16 cellular contexts compared by ENCODE assay signal in the genomic region with DNA sequence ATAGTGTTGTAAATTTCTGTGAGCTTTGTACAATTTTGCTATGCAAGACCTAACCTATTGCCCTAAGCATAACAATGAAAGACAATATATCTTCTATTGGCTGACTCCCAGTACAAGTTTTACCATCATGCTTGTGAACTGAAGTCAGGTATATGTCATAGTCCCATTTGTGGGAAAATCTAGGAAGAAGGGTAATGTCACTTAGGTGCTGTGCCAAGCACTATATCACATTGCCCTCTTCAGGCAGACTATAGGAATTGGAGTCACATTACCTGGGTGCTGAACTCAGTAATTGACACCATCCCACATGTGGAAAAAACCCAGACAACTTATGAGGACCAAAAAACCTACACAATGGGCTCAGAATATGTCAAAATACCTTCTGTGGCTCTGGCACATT.
A peak's percentile ranks its signal among the peaks of the same experiment; 100 is the strongest.
DNase-seq lines count a peak whose midpoint lies in the region; ATAC-seq and TF ChIP-seq lines count a peak whose summit lies in the region.
"Had no signal": no experiment of that assay in that cellular context is flagged by ENCODE, and none has a peak within 500 bp of the region (broad histone marks: within the 10 kb centered on the region; RNA-seq: fewer than 3 reads in every experiment).

No MANE protein-coding gene starts in this region.

- H3K4me1 ChIP-seq in OCI-LY3 (ENCODE audit: low read length): peaks cover 45% of the 10 kb centered on the region
- H3K4me1 ChIP-seq in foreskin keratinocyte: peaks cover 7% of the 10 kb centered on the region
- H3K4me1 ChIP-seq: BLaER1 had no signal

- POLR2A ChIA-PET in AG04449 (lab: Yijun Ruan, JAX): no interaction called here

- peak overlapping the region; percentile 38 for H3K4me2 ChIP-seq in OCI-LY3 (ENCODE audit: low read length)
- H3K4me2 ChIP-seq: BLaER1 had no signal

- no peaks in the 10 kb centered on the region for H3K27me3 ChIP-seq in OCI-LY3 (ENCODE audit: low read depth, low read length)
- no peaks in the 10 kb centered on the region for H3K27me3 ChIP-seq in foreskin keratinocyte
- H3K27me3 ChIP-seq: BLaER1 had no signal

- H4K20me1 ChIP-seq in OCI-LY3 (ENCODE audit: insufficient read depth, low read length): no peaks in the 10 kb centered on the region
- H4K20me1 ChIP-seq: BLaER1 had no signal

- DNase-seq in AG04449 (ENCODE audit: low read depth, low spot score) (no peak), foreskin keratinocyte (peak in 1 of 2 donors; percentile 70), D341Med (ENCODE audit: low spot score) (no peak), T-helper 17 cell (no peak), ACHN (no peak), GM13977 (ENCODE audit: low spot score) (no peak)
- DNase-seq: activated CD4-positive, CD25-positive, alpha-beta regulatory T cell; activated T-cell treated with anti-CD3 and anti-CD28 coated beads, Interleukin-2, amount 50 U/mL, for 48 hours; NCI-H1105 treated with DMSO at 0.1 percent for 48 hours; stimulated activated CD4-positive, alpha-beta T cell treated with anti-CD3 and anti-CD28 coated beads, Interleukin-4, amount 100 ng/mL, for 1 hour; stimulated activated naive B cell treated with anti-CD40 and anti-IgM and Interleukin-4, amounts not matched to agents 10 μg/mL and 1 μg/mL and 100 μg/mL, for 72 hours had no signal

- no peak overlapping the region for H3K4me3 ChIP-seq in AG04449 (ENCODE audit: low read depth, low read length)
- H3K4me3 ChIP-seq in OCI-LY3 (ENCODE audit: low read length): no peak overlapping the region
- H3K4me3 ChIP-seq: BLaER1 had no signal

- in situ Hi-C loops in ACHN (cut with HindIII; ENCODE audit: low pct_ligation_motif_present, low pct_unique_long_range_greater_than_20kb, low sequenced_read_pairs): no loop called here
- in situ Hi-C loops in GM13977 (cut with MboI; ENCODE audit: low pct_unique_long_range_greater_than_20kb, low sequenced_read_pairs, unreplicated experiment): no loop called here

- peak overlapping the region; percentile 16; the same call in 1 of the 2 replicates for H3K9ac ChIP-seq in OCI-LY3 (ENCODE audit: low read length)
- H3K9ac ChIP-seq: BLaER1 had no signal

- no peaks in the 10 kb centered on the region for H3K36me3 ChIP-seq in OCI-LY3 (replicated peaks; ENCODE audit: low read depth, low read length)
- H3K36me3 ChIP-seq: BLaER1 had no signal

- H3K4me1 Mint-ChIP-seq in T-helper 17 cell: no peaks in the 10 kb centered on the region
- H3K4me1 Mint-ChIP-seq: memory B cell had no signal

- peak; percentile 67 for ATAC-seq in foreskin keratinocyte
- ATAC-seq in T-helper 17 cell: no peak
- ATAC-seq: SK-N-SH treated with all-trans-retinoic acid at 6 μM for 48 hours had no signal

- H3K36me3 Mint-ChIP-seq in T-helper 17 cell (ENCODE audit: low read depth): no peaks in the 10 kb centered on the region
- H3K36me3 Mint-ChIP-seq: memory B cell; stimulated activated naive B cell treated with anti-CD40 and anti-IgM and Interleukin-4, amounts not matched to agents 10 μg/mL and 1 μg/mL and 100 μg/mL, for 72 hours had no signal

- no peaks in the 10 kb centered on the region for H3K27me3 Mint-ChIP-seq in T-helper 17 cell
- H3K27me3 Mint-ChIP-seq: memory B cell; stimulated activated naive B cell treated with anti-CD40 and anti-IgM and Interleukin-4, amounts not matched to agents 10 μg/mL and 1 μg/mL and 100 μg/mL, for 72 hours had no signal

- H3K79me2 ChIP-seq in OCI-LY3 (ENCODE audit: low read length): no peaks in the 10 kb centered on the region

- no peak overlapping the region for H3K4me3 Mint-ChIP-seq in T-helper 17 cell
- H3K4me3 Mint-ChIP-seq: memory B cell; stimulated activated naive B cell treated with anti-CD40 and anti-IgM and Interleukin-4, amounts not matched to agents 10 μg/mL and 1 μg/mL and 100 μg/mL, for 72 hours had no signal

- H3K27ac Mint-ChIP-seq in T-helper 17 cell: no peak overlapping the region
- H3K27ac Mint-ChIP-seq: memory B cell; stimulated activated naive B cell treated with anti-CD40 and anti-IgM and Interleukin-4, amounts not matched to agents 10 μg/mL and 1 μg/mL and 100 μg/mL, for 72 hours had no signal

- H3K27ac ChIP-seq in OCI-LY3 (ENCODE audit: low read length) (peak overlapping the region; percentile 60), foreskin keratinocyte (peak overlapping the region; percentile 53)
- H3K27ac ChIP-seq: BLaER1 had no signal

- no peaks in the 10 kb centered on the region for H3K9me3 ChIP-seq in OCI-LY3 (ENCODE audit: insufficient read depth, low read length)
- H3K9me3 ChIP-seq in T-helper 17 cell (ENCODE audit: control insufficient read depth, low read length, poor library complexity, severe bottlenecking): no peaks in the 10 kb centered on the region
- H3K9me3 ChIP-seq: BLaER1 had no signal

- H2AFZ ChIP-seq in OCI-LY3 (ENCODE audit: low read depth, low read length): 0 out of 2 replicates have a peak overlapping the region, but pooled peaks have one; percentile 24

- TF ChIP-seq CTCF in AG04449 (IDR thresholded peaks at IDR 0.05; ENCODE audit: insufficient read depth, low read length, missing control alignments) (peak; percentile 34), GM12874 (IDR thresholded peaks at IDR 0.05; ENCODE audit: insufficient read depth, low read depth, low read length) (0 out of 2 replicates have a peak, but pooled peaks have one; percentile 43), OCI-LY3 (IDR thresholded peaks at IDR 0.05; ENCODE audit: low read depth, low read length) (peak; percentile 79), foreskin keratinocyte (conservative IDR thresholded peaks at IDR 0.05) (no peak), GM13977 (IDR thresholded peaks at IDR 0.05; ENCODE audit: extremely low read depth, insufficient read depth, missing control alignments) (no peak)

- CTCF ChIA-PET in AG04449 (lab: Yijun Ruan, JAX): no interaction called here

Comparison
In these comparisons a context has a peak if more than half of its experiments do, and no peak if none do; other contexts are left out.
1. CTCF ChIP-seq: peak in AG04449 (single experiment), GM12874 (single experiment) and OCI-LY3 (single experiment); none in foreskin keratinocyte (single experiment) and GM13977 (single experiment).